Comparison of ENCODE assay signal across 13 cellular contexts in genomic region chr5:179828756-179829421, GRCh38. TPM values are rescaled to one million over a fixed set of nuclear protein-coding genes. Genes with fewer than 3 reads are reported as not detected.
A peak's percentile ranks its signal among the peaks of the same experiment; 100 is the strongest.
DNase-seq lines count a peak whose midpoint lies in the region; ATAC-seq and TF ChIP-seq lines count a peak whose summit lies in the region.
"Had no signal": no experiment of that assay in that cellular context is flagged by ENCODE, and none has a peak within 500 bp of the region (broad histone marks: within the 10 kb centered on the region; RNA-seq: fewer than 3 reads in every experiment).

No MANE protein-coding gene starts in this region.

- peaks cover 34 to 54% of the 10 kb centered on the region in 2 donors for H3K36me3 Mint-ChIP-seq in activated T-cell treated with anti-CD3 and anti-CD28 coated beads, Interleukin-2, amount 50 U/mL, for 72 hours (ENCODE audit: insufficient read depth in 2 of 2)
- H3K36me3 Mint-ChIP-seq in glutamatergic neuron (ENCODE audit: unreplicated experiment) = peaks cover 17% of the 10 kb centered on the region

- DNase-seq in activated T-cell treated with anti-CD3 and anti-CD28 coated beads, Interleukin-2, amount 50 U/mL, for 72 hours = no peak
- DNase-seq in activated T-cell treated with anti-CD3 and anti-CD28 coated beads, Interleukin-2, amount 50 U/mL, for 1 hour = no peak
- no peak for DNase-seq in glutamatergic neuron
- no peak for DNase-seq in stimulated activated naive CD8-positive, alpha-beta T cell treated with anti-CD3 and anti-CD28 coated beads, Interleukin-15, amount 100 ng/mL, for 72 hours
- DNase-seq in NCI-H2196 treated with DMSO at 0.1 percent for 48 hours (lab: John Stamatoyannopoulos, UW; ENCODE audit: unreplicated experiment) = no peak
- DNase-seq in NCI-H1417 (lab: John Stamatoyannopoulos, UW) = no peak
- DNase-seq in anterior cingulate cortex (lab: John Stamatoyannopoulos, UW) = no peak
- DNase-seq: activated CD4-positive, alpha-beta T cell treated with anti-CD3 and anti-CD28 coated beads for 4 hours; DMS79; SW 1271 had no signal

- peak overlapping the region; percentile 80 for H3K27ac Mint-ChIP-seq in activated T-cell treated with anti-CD3 and anti-CD28 coated beads, Interleukin-2, amount 50 U/mL, for 72 hours
- H3K27ac Mint-ChIP-seq in glutamatergic neuron (ENCODE audit: unreplicated experiment) = peak overlapping the region; percentile 73
- H3K27ac Mint-ChIP-seq in stimulated activated naive CD8-positive, alpha-beta T cell treated with anti-CD3 and anti-CD28 coated beads, Interleukin-15, amount 100 ng/mL, for 72 hours = peak overlapping the region; percentile 17 to 90
- H3K27ac Mint-ChIP-seq: neural progenitor cell had no signal

- peaks cover 31% of the 10 kb centered on the region for H3K4me1 Mint-ChIP-seq in activated T-cell treated with anti-CD3 and anti-CD28 coated beads, Interleukin-2, amount 50 U/mL, for 72 hours (ENCODE audit: low read depth)
- H3K4me1 Mint-ChIP-seq in glutamatergic neuron (ENCODE audit: low read depth, unreplicated experiment) = peaks cover 18% of the 10 kb centered on the region
- H3K4me1 Mint-ChIP-seq in stimulated activated naive CD8-positive, alpha-beta T cell treated with anti-CD3 and anti-CD28 coated beads, Interleukin-15, amount 100 ng/mL, for 72 hours = peaks cover 57% of the 10 kb centered on the region

- ATAC-seq in activated T-cell treated with anti-CD3 and anti-CD28 coated beads, Interleukin-2, amount 50 U/mL, for 72 hours (replicated peaks in 1 of 2) = no peak
- no peak for ATAC-seq in stimulated activated naive CD8-positive, alpha-beta T cell treated with anti-CD3 and anti-CD28 coated beads, Interleukin-15, amount 100 ng/mL, for 72 hours
- ATAC-seq: gastroesophageal sphincter had no signal

- no peaks in the 10 kb centered on the region for H3K27me3 Mint-ChIP-seq in activated T-cell treated with anti-CD3 and anti-CD28 coated beads, Interleukin-2, amount 50 U/mL, for 72 hours (ENCODE audit: low read depth)
- peaks cover 6% of the 10 kb centered on the region for H3K27me3 Mint-ChIP-seq in glutamatergic neuron (ENCODE audit: unreplicated experiment)
- H3K27me3 Mint-ChIP-seq in stimulated activated naive CD8-positive, alpha-beta T cell treated with anti-CD3 and anti-CD28 coated beads, Interleukin-15, amount 100 ng/mL, for 72 hours = no peaks in the 10 kb centered on the region

- no peak for TF ChIP-seq CTCF in VCaP (conservative IDR thresholded peaks at IDR 0.05)
- TF ChIP-seq CTCF in glutamatergic neuron (IDR thresholded peaks at IDR 0.05; ENCODE audit: partially characterized antibody, unreplicated experiment) = no peak

- H3K4me3 Mint-ChIP-seq in activated T-cell treated with anti-CD3 and anti-CD28 coated beads, Interleukin-2, amount 50 U/mL, for 72 hours = no peak overlapping the region
- H3K4me3 Mint-ChIP-seq in glutamatergic neuron (ENCODE audit: unreplicated experiment) = no peak overlapping the region
- no peak overlapping the region for H3K4me3 Mint-ChIP-seq in stimulated activated naive CD8-positive, alpha-beta T cell treated with anti-CD3 and anti-CD28 coated beads, Interleukin-15, amount 100 ng/mL, for 72 hours
- H3K4me3 Mint-ChIP-seq: neural progenitor cell had no signal

- H3K9me3 Mint-ChIP-seq in activated T-cell treated with anti-CD3 and anti-CD28 coated beads, Interleukin-2, amount 50 U/mL, for 72 hours = no peaks in the 10 kb centered on the region
- H3K9me3 Mint-ChIP-seq in glutamatergic neuron (ENCODE audit: unreplicated experiment) = peaks cover 12% of the 10 kb centered on the region
- H3K9me3 Mint-ChIP-seq in stimulated activated naive CD8-positive, alpha-beta T cell treated with anti-CD3 and anti-CD28 coated beads, Interleukin-15, amount 100 ng/mL, for 72 hours = no peaks in the 10 kb centered on the region

- 0 out of 2 replicates have a peak overlapping the region, but pooled peaks have one; percentile 0 for H3K27ac ChIP-seq in VCaP
- H3K27ac ChIP-seq: neural progenitor cell had no signal

RNA-seq across cellular contexts. Expression of gene SQSTM1, which starts 8.2 kb away (rescaled TPM):
- 100 to 1,000 TPM; 213 to 226 TPM for total RNA-seq in activated T-cell treated with anti-CD3 and anti-CD28 coated beads, Interleukin-2, amount 50 U/mL, for 72 hours
- total RNA-seq in glutamatergic neuron (ENCODE audit: unreplicated experiment) = 97.0 TPM

RNA-seq across cellular contexts. Expression of gene MGAT4B, which starts 22.2 kb away (rescaled TPM):
- total RNA-seq in activated T-cell treated with anti-CD3 and anti-CD28 coated beads, Interleukin-2, amount 50 U/mL, for 72 hours = 100 to 1,000 TPM; 101 to 108 TPM
- 140 TPM for total RNA-seq in glutamatergic neuron (ENCODE audit: unreplicated experiment)

RNA-seq across cellular contexts. Expression of gene MRNIP, which starts 29.7 kb away (rescaled TPM):
- total RNA-seq in activated T-cell treated with anti-CD3 and anti-CD28 coated beads, Interleukin-2, amount 50 U/mL, for 72 hours = 10 to 100 TPM; 26.4 to 33.3 TPM
- total RNA-seq in glutamatergic neuron (ENCODE audit: unreplicated experiment) = 60.2 TPM

RNA-seq across cellular contexts. Expression of gene LTC4S, which starts 35.1 kb away (rescaled TPM):
- total RNA-seq in activated T-cell treated with anti-CD3 and anti-CD28 coated beads, Interleukin-2, amount 50 U/mL, for 72 hours = 1 to 10 TPM; 1.5 TPM
- 0.91 TPM for total RNA-seq in glutamatergic neuron (ENCODE audit: unreplicated experiment)
